Comparison of ENCODE assay signal across 22 cellular contexts in genomic region chr10:34112431-34112830, GRCh38.
"Had no signal": no experiment of that assay in that cellular context is flagged by ENCODE, and none has a peak within 500 bp of the region (broad histone marks: within the 10 kb centered on the region; RNA-seq: fewer than 3 reads in every experiment).

No MANE protein-coding gene starts in this region.

- ATAC-seq: left ventricle myocardium superior, mucosa of descending colon, T-cell, upper lobe of right lung had no signal

- H3K27ac ChIP-seq: brain microvascular endothelial cell, dorsolateral prefrontal cortex, neural progenitor cell, prostate gland, right atrium auricular region, stomach, testis, upper lobe of right lung had no signal

- H3K27me3 ChIP-seq: brain microvascular endothelial cell, dorsolateral prefrontal cortex, neural progenitor cell, right atrium auricular region, stomach, testis, upper lobe of right lung had no signal

- H3K9ac ChIP-seq: neural progenitor cell had no signal

- H3K4me1 ChIP-seq: prostate gland, upper lobe of right lung had no signal

- H3K9me3 ChIP-seq: mucosa of descending colon, prostate gland, right atrium auricular region, stomach, testis, upper lobe of right lung had no signal

- H2AFZ ChIP-seq: neural progenitor cell had no signal

- DNase-seq: activated B cell treated with CpG ODN at 0.5 μM for 24 hours; activated CD4-positive, alpha-beta memory T cell treated with anti-CD3 and anti-CD28 coated beads for 36 hours; activated CD4-positive, alpha-beta T cell treated with anti-CD3 and anti-CD28 coated beads for 4 hours; activated naive CD4-positive, alpha-beta T cell treated with Interleukin-2 at 50 U/mL for 16 hours; activated naive CD8-positive, alpha-beta T cell treated with anti-CD3 and anti-CD28 coated beads, Interleukin-2, amount 10 ng/mL, durations not matched to agents 7 days and 5 days; anterior cingulate cortex; brain microvascular endothelial cell; central memory CD4-positive, alpha-beta T cell; dorsolateral prefrontal cortex; left ventricle myocardium superior; mucosa of descending colon; naive B cell; stimulated activated CD4-positive, alpha-beta T cell treated with anti-CD3 and anti-CD28 coated beads, Interleukin-15, amount 100 ng/mL, for 24 hours; stimulated activated CD4-positive, alpha-beta T cell treated with anti-CD3 and anti-CD28 coated beads, Interleukin-4, amount 100 ng/mL, for 1 hour; stomach; T-cell; testis; upper lobe of right lung had no signal

- H3K4me3 ChIP-seq: dorsolateral prefrontal cortex, mucosa of descending colon, neural progenitor cell, prostate gland, right atrium auricular region, skin epidermis, stomach, testis, upper lobe of right lung had no signal

- H3K36me3 ChIP-seq: brain microvascular endothelial cell, neural progenitor cell, prostate gland, upper lobe of right lung had no signal

- H3K4me2 ChIP-seq: neural progenitor cell had no signal
